ENCODE assay signal across 1 cellular context in genomic region chr1:212608209-212608955, GRCh38.
TF ChIP-seq lines count a peak whose summit lies in the region.

Gene ATF3 (plus strand): TSS chr1:212608761. CDS start chr1:212615022, 6,261 bp downstream.

TF ChIP-seq in K562, 482 proteins besides CTCF, POLR2A, EP300 and RAD21 (continued from another document and continues in another):
- TF ChIP-seq THAP7 (CRISPR knock-in tag; IDR thresholded peaks at IDR 0.05), result no peak
- TF ChIP-seq BRD4 (IDR thresholded peaks at IDR 0.05), result no peak
- 0 out of 2 replicates have a peak, but pooled peaks have one; percentile 87 for TF ChIP-seq FOXP4 (CRISPR knock-in tag; IDR thresholded peaks at IDR 0.05; ENCODE audit: borderline replicate concordance)
- no peak for TF ChIP-seq FOXO4 (CRISPR knock-in tag; IDR thresholded peaks at IDR 0.05)
- TF ChIP-seq ZNF263 (CRISPR knock-in tag; IDR thresholded peaks at IDR 0.05; ENCODE audit: borderline replicate concordance), result peak; percentile 83; the same call in 1 of the 2 replicates
- no peak for TF ChIP-seq SP2 (IDR thresholded peaks at IDR 0.05; ENCODE audit: extremely low read depth, low read depth, low read length, poor library complexity, severe bottlenecking)
- no peak for TF ChIP-seq CCAR2 (IDR thresholded peaks at IDR 0.05; ENCODE audit: low read depth, low read length)
- no peak; the same call in 1 of the 2 replicates for TF ChIP-seq ZNF121 (CRISPR knock-in tag; conservative IDR thresholded peaks at IDR 0.05)
- peak; percentile 60 for TF ChIP-seq L3MBTL2 (IDR thresholded peaks at IDR 0.05)
- TF ChIP-seq MYNN (IDR thresholded peaks at IDR 0.05), result peak; percentile 69; the same call in 1 of the 2 replicates
- TF ChIP-seq MYNN (CRISPR knock-in tag; IDR thresholded peaks at IDR 0.05), result no peak
- no peak for TF ChIP-seq EWSR1 (IDR thresholded peaks at IDR 0.05; ENCODE audit: borderline replicate concordance, low read depth, partially characterized antibody)
- 0 out of 2 replicates have a peak, but pooled peaks have one; percentile 80 for TF ChIP-seq ARID3B (CRISPR knock-in tag; IDR thresholded peaks at IDR 0.05; ENCODE audit: borderline replicate concordance)
- peak in 1 of 2 experiments; percentile 32; a peak in 2 of 4 replicates for TF ChIP-seq HDAC1 (IDR thresholded peaks at IDR 0.05)
- peak; percentile 67 for TF ChIP-seq DPF2 (IDR thresholded peaks at IDR 0.05)
- TF ChIP-seq ZNF830 (CRISPR knock-in tag; IDR thresholded peaks at IDR 0.05), result peak; percentile 95
- TF ChIP-seq CREB5 (CRISPR knock-in tag; IDR thresholded peaks at IDR 0.05), result no peak
- TF ChIP-seq BRCA1 (IDR thresholded peaks at IDR 0.05), result no peak
- TF ChIP-seq BRCA1 (CRISPR knock-in tag; IDR thresholded peaks at IDR 0.05), result no peak
- TF ChIP-seq NFXL1 (CRISPR knock-in tag; IDR thresholded peaks at IDR 0.05), result no peak
- TF ChIP-seq NCOA4 (IDR thresholded peaks at IDR 0.05; ENCODE audit: partially characterized antibody), result no peak
- TF ChIP-seq RREB1 (CRISPR knock-in tag; IDR thresholded peaks at IDR 0.05), result no peak; the same call in 1 of the 2 replicates
- TF ChIP-seq ELF4 (CRISPR knock-in tag; IDR thresholded peaks at IDR 0.05), result peak; percentile 26; the same call in 1 of the 2 replicates
- TF ChIP-seq SRSF3 (IDR thresholded peaks at IDR 0.05; ENCODE audit: insufficient read depth, low read length), result no peak
- TF ChIP-seq ZNF668 (CRISPR knock-in tag; IDR thresholded peaks at IDR 0.05), result no peak
- no peak for TF ChIP-seq POLR3A (IDR thresholded peaks at IDR 0.05; ENCODE audit: borderline replicate concordance, extremely low read depth, insufficient read depth, insufficient read length)
- TF ChIP-seq TFAM (CRISPR knock-in tag; conservative IDR thresholded peaks at IDR 0.05), result no peak
- no peak for TF ChIP-seq MTA2 (IDR thresholded peaks at IDR 0.05; ENCODE audit: low read depth)
- TF ChIP-seq HMGXB4 (CRISPR knock-in tag; IDR thresholded peaks at IDR 0.05), result peak; percentile 81
- TF ChIP-seq ZMIZ1 (IDR thresholded peaks at IDR 0.05; ENCODE audit: low read depth in 2 of 2, low read length in 2 of 2), result peak in 1 of 2 experiments; percentile 83; a peak in 2 of 4 replicates
- peak; percentile 51 to 61; a peak in 2 of 4 replicates for TF ChIP-seq RCOR1 (IDR thresholded peaks at IDR 0.05; ENCODE audit: borderline replicate concordance in 1 of 2, low read depth in 2 of 2, low read length in 2 of 2)
- TF ChIP-seq PML (IDR thresholded peaks at IDR 0.05; ENCODE audit: low read length), result peak; percentile 93
- peak; percentile 66; the same call in 1 of the 2 replicates for TF ChIP-seq ESRRA (IDR thresholded peaks at IDR 0.05; ENCODE audit: borderline replicate concordance, low read depth)
- TF ChIP-seq NFE2 (IDR thresholded peaks at IDR 0.05; ENCODE audit: low read depth), result peak; percentile 56; the same call in 1 of the 2 replicates
- TF ChIP-seq HOXB6 (CRISPR knock-in tag; IDR thresholded peaks at IDR 0.05; ENCODE audit: borderline replicate concordance), result no peak
- peak; percentile 42 to 90; a peak in 2 of 4 replicates for TF ChIP-seq TEAD1 (CRISPR knock-in tag; IDR thresholded peaks at IDR 0.05)
- peak; percentile 65; the same call in 1 of the 2 replicates for TF ChIP-seq ZNF224 (CRISPR knock-in tag; IDR thresholded peaks at IDR 0.05)
- TF ChIP-seq TCFL5 (CRISPR knock-in tag; conservative IDR thresholded peaks at IDR 0.05), result no peak
- peak; percentile 98 for TF ChIP-seq PRPF4 (IDR thresholded peaks at IDR 0.05; ENCODE audit: insufficient read depth, low read depth, low read length, poor library complexity, severe bottlenecking)
- no peak for TF ChIP-seq WHSC1 (IDR thresholded peaks at IDR 0.05; ENCODE audit: low read length)
- TF ChIP-seq ZNF316 (IDR thresholded peaks at IDR 0.05), result peak; percentile 54; the same call in 1 of the 2 replicates
- TF ChIP-seq POLR2AphosphoS2 (IDR thresholded peaks at IDR 0.05; ENCODE audit: low read length), result peak; percentile 91; the same call in 1 of the 2 replicates
- peak; percentile 95 for TF ChIP-seq EP400 (IDR thresholded peaks at IDR 0.05)
- no peak for TF ChIP-seq XRCC3 (IDR thresholded peaks at IDR 0.05)
- TF ChIP-seq ZKSCAN3 (CRISPR knock-in tag; IDR thresholded peaks at IDR 0.05), result no peak
- no peak for TF ChIP-seq HDGF (IDR thresholded peaks at IDR 0.05)
